In genomic region chr6:116557863-116558262, GRCh38 we compare ENCODE assay signal across 2 cellular contexts.
A peak's percentile ranks its signal among the peaks of the same experiment; 100 is the strongest.
TF ChIP-seq lines count a peak whose summit lies in the region.

No MANE protein-coding gene starts in this region.

TF ChIP-seq in neural cell, 6 proteins besides CTCF, POLR2A, EP300 and RAD21:
- TF ChIP-seq REST (IDR thresholded peaks at IDR 0.05; ENCODE audit: borderline replicate concordance) (peak; percentile 32), TAF1 (IDR thresholded peaks at IDR 0.05; ENCODE audit: low read depth) (no peak)

TF ChIP-seq in WTC11, 78 proteins besides CTCF, POLR2A, EP300 and RAD21 (continued from another document):
- no peak for TF ChIP-seq ZNF512 (CRISPR knock-in tag; IDR thresholded peaks at IDR 0.05; ENCODE audit: borderline replicate concordance)
- no peak for TF ChIP-seq JAZF1 (CRISPR knock-in tag; IDR thresholded peaks at IDR 0.05)
- no peak for TF ChIP-seq ZSCAN18 (CRISPR knock-in tag; IDR thresholded peaks at IDR 0.05)
- TF ChIP-seq CREB1 (CRISPR knock-in tag; IDR thresholded peaks at IDR 0.05) = no peak
- TF ChIP-seq ATF6 (CRISPR knock-in tag; IDR thresholded peaks at IDR 0.05) = no peak
- no peak for TF ChIP-seq NR2C2 (CRISPR knock-in tag; IDR thresholded peaks at IDR 0.05)
- no peak for TF ChIP-seq CREM (CRISPR knock-in tag; IDR thresholded peaks at IDR 0.05)
- TF ChIP-seq GRHL2 (CRISPR knock-in tag; IDR thresholded peaks at IDR 0.05; ENCODE audit: insufficient replicate concordance, severe bottlenecking) = no peak
- no peak for TF ChIP-seq CBFB (CRISPR knock-in tag; IDR thresholded peaks at IDR 0.05; ENCODE audit: low read depth)
